7 cellular contexts compared by ENCODE assay signal in the genomic region with DNA sequence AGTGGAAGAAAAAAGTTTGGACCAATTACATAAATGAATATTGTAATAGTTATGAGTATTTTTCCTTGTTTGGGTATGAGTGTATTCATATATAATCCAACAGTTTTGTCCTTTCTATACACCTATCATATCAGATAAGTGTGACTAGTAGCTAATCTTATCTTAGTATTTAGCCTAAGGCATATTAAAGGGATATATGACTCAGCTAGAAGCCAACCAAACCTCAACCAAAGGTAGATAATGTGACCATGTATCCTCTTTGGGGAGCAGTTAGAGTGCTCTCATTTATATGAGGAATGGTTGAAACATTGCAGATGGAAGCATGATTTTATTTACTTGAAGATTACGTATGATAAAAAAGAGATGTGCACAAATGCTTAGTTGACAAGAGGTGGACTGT.
"Had no signal": no experiment of that assay in that cellular context is flagged by ENCODE, and none has a peak within 500 bp of the region (broad histone marks: within the 10 kb centered on the region; RNA-seq: fewer than 3 reads in every experiment).

No MANE protein-coding gene starts in this region.

- DNase-seq: GDM1, GF-D8 had no signal

- ATAC-seq: GM12878 had no signal

- H3K4me3 ChIP-seq: GM12878 had no signal

- FAIRE-seq: G401.6, GM12878, GM12891, GM18507, GM19239 had no signal
